Comparison of ENCODE assay signal across 1 cellular context in genomic region chr6:133568970-133569889, GRCh38.
TF ChIP-seq lines count a peak whose summit lies in the region.

No MANE protein-coding gene starts in this region.

TF ChIP-seq in HEK293, 187 proteins besides CTCF, POLR2A, EP300 and RAD21 (continued from another document and continues in another):
- peak; percentile 64 for TF ChIP-seq ZNF366 (tag by site-specific recombination; conservative IDR thresholded peaks at IDR 0.05)
- TF ChIP-seq, protein P1, sequence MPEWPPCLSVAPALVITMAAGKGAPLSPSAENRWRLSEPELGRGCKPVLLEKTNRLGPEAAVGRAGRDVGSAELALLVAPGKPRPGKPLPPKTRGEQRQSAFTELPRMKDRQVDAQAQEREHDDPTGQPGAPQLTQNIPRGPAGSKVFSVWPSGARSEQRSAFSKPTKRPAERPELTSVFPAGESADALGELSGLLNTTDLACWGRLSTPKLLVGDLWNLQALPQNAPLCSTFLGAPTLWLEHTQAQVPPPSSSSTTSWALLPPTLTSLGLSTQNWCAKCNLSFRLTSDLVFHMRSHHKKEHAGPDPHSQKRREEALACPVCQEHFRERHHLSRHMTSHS (tag by site-specific recombination; IDR thresholded peaks at IDR 0.05): no peak
- TF ChIP-seq ZNF221 (tag by site-specific recombination; IDR thresholded peaks at IDR 0.05; ENCODE audit: borderline replicate concordance): no peak
- TF ChIP-seq ZNF350 (tag by site-specific recombination; IDR thresholded peaks at IDR 0.05): no peak
- TF ChIP-seq ZNF433 (tag by site-specific recombination; IDR thresholded peaks at IDR 0.05; ENCODE audit: low read depth): no peak
- no peak for TF ChIP-seq ZNF521 (tag by site-specific recombination; IDR thresholded peaks at IDR 0.05)
- TF ChIP-seq ZNF600 (tag by site-specific recombination; IDR thresholded peaks at IDR 0.05): peak; percentile 70
- TF ChIP-seq, protein P2, sequence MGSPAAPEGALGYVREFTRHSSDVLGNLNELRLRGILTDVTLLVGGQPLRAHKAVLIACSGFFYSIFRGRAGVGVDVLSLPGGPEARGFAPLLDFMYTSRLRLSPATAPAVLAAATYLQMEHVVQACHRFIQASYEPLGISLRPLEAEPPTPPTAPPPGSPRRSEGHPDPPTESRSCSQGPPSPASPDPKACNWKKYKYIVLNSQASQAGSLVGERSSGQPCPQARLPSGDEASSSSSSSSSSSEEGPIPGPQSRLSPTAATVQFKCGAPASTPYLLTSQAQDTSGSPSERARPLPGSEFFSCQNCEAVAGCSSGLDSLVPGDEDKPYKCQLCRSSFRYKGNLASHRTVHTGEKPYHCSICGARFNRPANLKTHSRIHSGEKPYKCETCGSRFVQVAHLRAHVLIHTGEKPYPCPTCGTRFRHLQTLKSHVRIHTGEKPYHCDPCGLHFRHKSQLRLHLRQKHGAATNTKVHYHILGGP (tag by site-specific recombination; IDR thresholded peaks at IDR 0.05): no peak
- TF ChIP-seq, protein P3, sequence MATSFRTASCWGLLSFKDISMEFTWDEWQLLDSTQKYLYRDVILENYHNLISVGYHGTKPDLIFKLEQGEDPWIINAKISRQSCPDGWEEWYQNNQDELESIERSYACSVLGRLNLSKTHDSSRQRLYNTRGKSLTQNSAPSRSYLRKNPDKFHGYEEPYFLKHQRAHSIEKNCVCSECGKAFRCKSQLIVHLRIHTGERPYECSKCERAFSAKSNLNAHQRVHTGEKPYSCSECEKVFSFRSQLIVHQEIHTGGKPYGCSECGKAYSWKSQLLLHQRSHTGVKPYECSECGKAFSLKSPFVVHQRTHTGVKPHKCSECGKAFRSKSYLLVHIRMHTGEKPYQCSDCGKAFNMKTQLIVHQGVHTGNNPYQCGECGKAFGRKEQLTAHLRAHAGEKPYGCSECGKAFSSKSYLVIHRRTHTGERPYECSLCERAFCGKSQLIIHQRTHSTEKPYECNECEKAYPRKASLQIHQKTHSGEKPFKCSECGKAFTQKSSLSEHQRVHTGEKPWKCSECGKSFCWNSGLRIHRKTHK (tag by site-specific recombination; IDR thresholded peaks at IDR 0.05): no peak
- no peak for TF ChIP-seq AEBP2 (tag by site-specific recombination; IDR thresholded peaks at IDR 0.05; ENCODE audit: borderline replicate concordance)
- TF ChIP-seq ZNF211 (tag by site-specific recombination; IDR thresholded peaks at IDR 0.05; ENCODE audit: low read depth): no peak
- no peak for TF ChIP-seq IKZF3 (tag by site-specific recombination; IDR thresholded peaks at IDR 0.05)
- TF ChIP-seq ZEB2 (tag by site-specific recombination; IDR thresholded peaks at IDR 0.05): no peak
- TF ChIP-seq SALL2 (tag by site-specific recombination; IDR thresholded peaks at IDR 0.05; ENCODE audit: borderline replicate concordance): no peak
- TF ChIP-seq ZNF223 (tag by site-specific recombination; IDR thresholded peaks at IDR 0.05): no peak
- TF ChIP-seq MEIS1 (CRISPR knock-in tag; IDR thresholded peaks at IDR 0.05; ENCODE audit: borderline replicate concordance): no peak
- TF ChIP-seq ZNF558 (tag by site-specific recombination; IDR thresholded peaks at IDR 0.05): no peak
- TF ChIP-seq PRDM1 (tag by site-specific recombination; IDR thresholded peaks at IDR 0.05): no peak
- no peak for TF ChIP-seq GLIS2 (tag by site-specific recombination; IDR thresholded peaks at IDR 0.05)
- no peak for TF ChIP-seq ZBTB1 (tag by site-specific recombination; IDR thresholded peaks at IDR 0.05)
- TF ChIP-seq, protein P4, sequence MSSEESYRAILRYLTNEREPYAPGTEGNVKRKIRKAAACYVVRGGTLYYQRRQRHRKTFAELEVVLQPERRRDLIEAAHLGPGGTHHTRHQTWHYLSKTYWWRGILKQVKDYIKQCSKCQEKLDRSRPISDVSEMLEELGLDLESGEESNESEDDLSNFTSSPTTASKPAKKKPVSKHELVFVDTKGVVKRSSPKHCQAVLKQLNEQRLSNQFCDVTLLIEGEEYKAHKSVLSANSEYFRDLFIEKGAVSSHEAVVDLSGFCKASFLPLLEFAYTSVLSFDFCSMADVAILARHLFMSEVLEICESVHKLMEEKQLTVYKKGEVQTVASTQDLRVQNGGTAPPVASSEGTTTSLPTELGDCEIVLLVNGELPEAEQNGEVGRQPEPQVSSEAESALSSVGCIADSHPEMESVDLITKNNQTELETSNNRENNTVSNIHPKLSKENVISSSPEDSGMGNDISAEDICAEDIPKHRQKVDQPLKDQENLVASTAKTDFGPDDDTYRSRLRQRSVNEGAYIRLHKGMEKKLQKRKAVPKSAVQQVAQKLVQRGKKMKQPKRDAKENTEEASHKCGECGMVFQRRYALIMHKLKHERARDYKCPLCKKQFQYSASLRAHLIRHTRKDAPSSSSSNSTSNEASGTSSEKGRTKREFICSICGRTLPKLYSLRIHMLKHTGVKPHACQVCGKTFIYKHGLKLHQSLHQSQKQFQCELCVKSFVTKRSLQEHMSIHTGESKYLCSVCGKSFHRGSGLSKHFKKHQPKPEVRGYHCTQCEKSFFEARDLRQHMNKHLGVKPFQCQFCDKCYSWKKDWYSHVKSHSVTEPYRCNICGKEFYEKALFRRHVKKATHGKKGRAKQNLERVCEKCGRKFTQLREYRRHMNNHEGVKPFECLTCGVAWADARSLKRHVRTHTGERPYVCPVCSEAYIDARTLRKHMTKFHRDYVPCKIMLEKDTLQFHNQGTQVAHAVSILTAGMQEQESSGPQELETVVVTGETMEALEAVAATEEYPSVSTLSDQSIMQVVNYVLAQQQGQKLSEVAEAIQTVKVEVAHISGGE (tag by site-specific recombination; conservative IDR thresholded peaks at IDR 0.05; ENCODE audit: low read depth): no peak
- TF ChIP-seq ZNF623 (tag by site-specific recombination; IDR thresholded peaks at IDR 0.05): no peak
- TF ChIP-seq, protein P5, sequence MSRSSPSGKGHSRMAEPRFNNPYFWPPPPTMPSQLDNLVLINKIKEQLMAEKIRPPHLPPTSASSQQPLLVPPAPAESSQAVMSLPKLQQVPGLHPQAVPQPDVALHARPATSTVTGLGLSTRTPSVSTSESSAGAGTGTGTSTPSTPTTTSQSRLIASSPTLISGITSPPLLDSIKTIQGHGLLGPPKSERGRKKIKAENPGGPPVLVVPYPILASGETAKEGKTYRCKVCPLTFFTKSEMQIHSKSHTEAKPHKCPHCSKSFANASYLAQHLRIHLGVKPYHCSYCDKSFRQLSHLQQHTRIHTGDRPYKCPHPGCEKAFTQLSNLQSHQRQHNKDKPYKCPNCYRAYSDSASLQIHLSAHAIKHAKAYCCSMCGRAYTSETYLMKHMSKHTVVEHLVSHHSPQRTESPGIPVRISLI (tag by site-specific recombination; IDR thresholded peaks at IDR 0.05): no peak
- TF ChIP-seq ZNF585B (tag by site-specific recombination; IDR thresholded peaks at IDR 0.05): no peak
- TF ChIP-seq ZNF785 (tag by site-specific recombination; IDR thresholded peaks at IDR 0.05): no peak
- TF ChIP-seq ZBTB44 (tag by site-specific recombination; IDR thresholded peaks at IDR 0.05): peak; percentile 22; the same call in 1 of the 2 replicates
- no peak for TF ChIP-seq ZFP69B (tag by site-specific recombination; IDR thresholded peaks at IDR 0.05)
- TF ChIP-seq ZNF426 (tag by site-specific recombination; IDR thresholded peaks at IDR 0.05): no peak
- no peak for TF ChIP-seq RBAK (tag by site-specific recombination; IDR thresholded peaks at IDR 0.05)
- no peak for TF ChIP-seq KLF7 (tag by site-specific recombination; IDR thresholded peaks at IDR 0.05; ENCODE audit: borderline replicate concordance)
- no peak for TF ChIP-seq ZNF138 (tag by site-specific recombination; IDR thresholded peaks at IDR 0.05; ENCODE audit: borderline replicate concordance)
- TF ChIP-seq ZNF266 (tag by site-specific recombination; IDR thresholded peaks at IDR 0.05; ENCODE audit: low read depth): no peak
- peak; percentile 33 for TF ChIP-seq KLF10 (tag by site-specific recombination; IDR thresholded peaks at IDR 0.05)
- TF ChIP-seq ZNF654 (tag by site-specific recombination; IDR thresholded peaks at IDR 0.05; ENCODE audit: low read depth): peak; percentile 86
- TF ChIP-seq YY1 (tag by site-specific recombination; IDR thresholded peaks at IDR 0.05): no peak
- TF ChIP-seq ZFP41 (tag by site-specific recombination; IDR thresholded peaks at IDR 0.05; ENCODE audit: borderline replicate concordance): no peak
- TF ChIP-seq ZNF214 (tag by site-specific recombination; IDR thresholded peaks at IDR 0.05; ENCODE audit: borderline replicate concordance): no peak
- TF ChIP-seq ZNF169 (tag by site-specific recombination; IDR thresholded peaks at IDR 0.05): no peak
- TF ChIP-seq, protein P6, sequence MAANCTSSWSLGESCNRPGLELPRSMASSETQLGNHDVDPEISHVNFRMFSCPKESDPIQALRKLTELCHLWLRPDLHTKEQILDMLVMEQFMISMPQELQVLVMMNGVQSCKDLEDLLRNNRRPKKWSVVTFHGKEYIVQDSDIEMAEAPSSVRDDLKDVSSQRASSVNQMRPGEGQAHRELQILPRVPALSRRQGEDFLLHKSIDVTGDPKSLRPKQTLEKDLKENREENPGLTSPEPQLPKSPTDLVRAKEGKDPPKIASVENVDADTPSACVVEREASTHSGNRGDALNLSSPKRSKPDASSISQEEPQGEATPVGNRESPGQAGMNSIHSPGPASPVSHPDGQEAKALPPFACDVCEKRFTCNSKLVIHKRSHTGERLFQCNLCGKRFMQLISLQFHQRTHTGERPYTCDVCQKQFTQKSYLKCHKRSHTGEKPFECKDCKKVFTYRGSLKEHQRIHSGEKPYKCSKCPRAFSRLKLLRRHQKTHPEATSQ (tag by site-specific recombination; IDR thresholded peaks at IDR 0.05): no peak
- TF ChIP-seq ZNF513 (tag by site-specific recombination; IDR thresholded peaks at IDR 0.05): 0 out of 2 replicates have a peak, but pooled peaks have one; percentile 38
- TF ChIP-seq ZFHX2 (tag by site-specific recombination; conservative IDR thresholded peaks at IDR 0.05): no peak
- peak; percentile 59; the same call in 1 of the 2 replicates for TF ChIP-seq ZNF629 (tag by site-specific recombination; IDR thresholded peaks at IDR 0.05)
- TF ChIP-seq, protein P7, sequence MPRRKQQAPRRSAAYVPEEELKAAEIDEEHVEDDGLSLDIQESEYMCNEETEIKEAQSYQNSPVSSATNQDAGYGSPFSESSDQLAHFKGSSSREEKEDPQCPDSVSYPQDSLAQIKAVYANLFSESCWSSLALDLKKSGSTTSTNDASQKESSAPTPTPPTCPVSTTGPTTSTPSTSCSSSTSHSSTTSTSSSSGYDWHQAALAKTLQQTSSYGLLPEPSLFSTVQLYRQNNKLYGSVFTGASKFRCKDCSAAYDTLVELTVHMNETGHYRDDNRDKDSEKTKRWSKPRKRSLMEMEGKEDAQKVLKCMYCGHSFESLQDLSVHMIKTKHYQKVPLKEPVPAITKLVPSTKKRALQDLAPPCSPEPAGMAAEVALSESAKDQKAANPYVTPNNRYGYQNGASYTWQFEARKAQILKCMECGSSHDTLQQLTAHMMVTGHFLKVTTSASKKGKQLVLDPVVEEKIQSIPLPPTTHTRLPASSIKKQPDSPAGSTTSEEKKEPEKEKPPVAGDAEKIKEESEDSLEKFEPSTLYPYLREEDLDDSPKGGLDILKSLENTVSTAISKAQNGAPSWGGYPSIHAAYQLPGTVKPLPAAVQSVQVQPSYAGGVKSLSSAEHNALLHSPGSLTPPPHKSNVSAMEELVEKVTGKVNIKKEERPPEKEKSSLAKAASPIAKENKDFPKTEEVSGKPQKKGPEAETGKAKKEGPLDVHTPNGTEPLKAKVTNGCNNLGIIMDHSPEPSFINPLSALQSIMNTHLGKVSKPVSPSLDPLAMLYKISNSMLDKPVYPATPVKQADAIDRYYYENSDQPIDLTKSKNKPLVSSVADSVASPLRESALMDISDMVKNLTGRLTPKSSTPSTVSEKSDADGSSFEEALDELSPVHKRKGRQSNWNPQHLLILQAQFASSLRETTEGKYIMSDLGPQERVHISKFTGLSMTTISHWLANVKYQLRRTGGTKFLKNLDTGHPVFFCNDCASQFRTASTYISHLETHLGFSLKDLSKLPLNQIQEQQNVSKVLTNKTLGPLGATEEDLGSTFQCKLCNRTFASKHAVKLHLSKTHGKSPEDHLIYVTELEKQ (tag by site-specific recombination; IDR thresholded peaks at IDR 0.05; ENCODE audit: borderline replicate concordance): no peak
- no peak for TF ChIP-seq ZNF391 (tag by site-specific recombination; IDR thresholded peaks at IDR 0.05; ENCODE audit: borderline replicate concordance, low read depth)
- TF ChIP-seq ZNF202 (tag by site-specific recombination; IDR thresholded peaks at IDR 0.05; ENCODE audit: borderline replicate concordance): no peak
